Comparison of ENCODE assay signal across 8 cellular contexts in the genomic region with DNA sequence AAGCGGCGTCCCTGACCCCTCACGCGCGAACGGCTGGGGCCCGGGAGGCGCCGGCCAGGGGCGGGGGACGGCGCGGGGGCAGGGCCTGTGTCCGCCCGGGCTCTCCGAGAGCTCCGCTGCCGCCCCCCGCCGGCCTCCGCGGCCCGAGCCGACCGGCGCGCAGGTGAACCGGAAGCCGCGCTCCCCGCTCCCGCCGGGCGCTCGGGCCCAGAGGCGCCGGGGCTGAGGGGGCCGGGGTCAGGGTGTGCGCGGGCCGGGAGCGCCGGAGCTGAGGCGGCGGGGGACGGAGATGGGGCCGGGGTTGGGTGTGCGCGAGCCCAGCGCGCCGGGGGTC. TPM values are rescaled to one million over a fixed set of nuclear protein-coding genes. Genes with fewer than 3 reads are reported as not detected.
DNase-seq lines count a peak whose midpoint lies in the region; ATAC-seq, FAIRE-seq and TF ChIP-seq lines count a peak whose summit lies in the region.

No MANE protein-coding gene starts in this region.

- TF ChIP-seq POLR2A in esophagus squamous epithelium (IDR thresholded peaks at IDR 0.05) (no peak), H54 (IDR thresholded peaks at IDR 0.05; ENCODE audit: low read depth, low read length) (no peak)

- H3K27ac Mint-ChIP-seq in T-helper 17 cell (peak overlapping the region; percentile 94), nephron progenitor cell (no peak overlapping the region), HFFc6 (no peak overlapping the region)

- H3K9me3 ChIP-seq in T-helper 17 cell (ENCODE audit: control insufficient read depth, low read length, poor library complexity, severe bottlenecking) (no peaks in the 10 kb centered on the region), esophagus squamous epithelium (no peaks in the 10 kb centered on the region)

- H3K27me3 ChIP-seq in H7 (ENCODE audit: control insufficient read depth, insufficient read depth, low read length) = peaks cover 12% of the 10 kb centered on the region
- H3K27me3 ChIP-seq in esophagus squamous epithelium = no peaks in the 10 kb centered on the region

- H3K4me3 Mint-ChIP-seq in T-helper 17 cell (peak overlapping the region; percentile 96), nephron progenitor cell (peak overlapping the region; percentile 89), HFFc6 (no peak overlapping the region; the same call in 1 of the 2 replicates)

- H3K4me1 ChIP-seq in esophagus squamous epithelium = peaks cover 9 to 60% (median 24%) of the 10 kb centered on the region in 3 donors

- no peak for TF ChIP-seq CTCF in esophagus squamous epithelium (IDR thresholded peaks at IDR 0.05)
- no peak for TF ChIP-seq CTCF in nephron progenitor cell (IDR thresholded peaks at IDR 0.05)
- TF ChIP-seq CTCF in HFFc6 (IDR thresholded peaks at IDR 0.05) = no peak

- peak overlapping the region; percentile 82 to 91 (median 86) for H3K27ac ChIP-seq in esophagus squamous epithelium

- WGBS in esophagus squamous epithelium, 2 donors = 0% methylated on average over 1 of the region's 52 CpGs; no CpG with 5 or more reads in 1 of the 2 donors

- H3K36me3 ChIP-seq in H7 (replicated peaks; ENCODE audit: control insufficient read depth, insufficient read depth, low read length) (no peaks in the 10 kb centered on the region), esophagus squamous epithelium (no peaks in the 10 kb centered on the region)

- DNase-seq in COLO668 (lab: John Stamatoyannopoulos, UW; ENCODE audit: unreplicated experiment) (peak; percentile 80), H7 (peak; percentile 92), T-helper 17 cell (no peak), esophagus squamous epithelium (lab: John Stamatoyannopoulos, UW) (no peak), nephron progenitor cell (peak; percentile 68), H54 (ENCODE audit: insufficient read length, low spot score) (no peak), HFFc6 (no peak)

- no peaks in the 10 kb centered on the region for H3K27me3 Mint-ChIP-seq in T-helper 17 cell
- H3K27me3 Mint-ChIP-seq in nephron progenitor cell (ENCODE audit: low read depth, poor library complexity) = peaks cover 54% of the 10 kb centered on the region
- H3K27me3 Mint-ChIP-seq in HFFc6 (ENCODE audit: insufficient read depth) = peaks cover 1% of the 10 kb centered on the region; the same call in 1 of the 2 replicates

- peaks cover 39% of the 10 kb centered on the region for H3K4me1 Mint-ChIP-seq in T-helper 17 cell
- peaks cover 53% of the 10 kb centered on the region for H3K4me1 Mint-ChIP-seq in nephron progenitor cell
- H3K4me1 Mint-ChIP-seq in HFFc6 (ENCODE audit: low read depth) = peaks cover 41% of the 10 kb centered on the region

- FAIRE-seq in H54 (lab: Jason Lieb, UNC) = no peak

- intact Hi-C loops in esophagus squamous epithelium (cut with DNase I) = no loop called here

- H3K9me3 Mint-ChIP-seq in nephron progenitor cell = no peaks in the 10 kb centered on the region
- no peaks in the 10 kb centered on the region for H3K9me3 Mint-ChIP-seq in HFFc6

- ATAC-seq in T-helper 17 cell = peak; percentile 36
- ATAC-seq in GM19397 (IDR thresholded peaks at IDR 0.05; ENCODE audit: unreplicated experiment) = no peak

- H3K4me3 ChIP-seq in H7 (ENCODE audit: insufficient read depth, low read depth, low read length) (peak overlapping the region; percentile 49), esophagus squamous epithelium (peak overlapping the region; percentile 62 to 93 (median 85))

- H3K36me3 Mint-ChIP-seq in T-helper 17 cell (ENCODE audit: low read depth) (no peaks in the 10 kb centered on the region), nephron progenitor cell (ENCODE audit: low read depth) (peaks cover 23% of the 10 kb centered on the region), HFFc6 (ENCODE audit: low read depth) (no peaks in the 10 kb centered on the region)

RNA-seq across cellular contexts. Expression of a gene that starts 0.4 kb away (rescaled TPM):
- total RNA-seq in H7 (2014; rRNA removed; shearing (Covaris generic)) = 33.6 and 35.6 TPM in 2 replicates
- total RNA-seq in T-helper 17 cell = 10 to 100 TPM; 61.5 to 67.4 TPM
- 10 to 100 TPM; 27.3 to 46.3 (median 44.8) TPM for total RNA-seq in esophagus squamous epithelium
- total RNA-seq in HFFc6 (2021; fragmentation: NEBNext Ultra II Directional; extraction: Animal tissue kit (Norgen Biotek cat#: 25700)) = 1 to 10 TPM; 6.7 to 9.8 (median 8.4) TPM

Comparison
In these comparisons a context has a peak if more than half of its experiments do, and no peak if none do; other contexts are left out.
1. DNase-seq: peak in COLO668 (single experiment), H7 (single experiment) and nephron progenitor cell (single experiment); none in T-helper 17 cell (0 of 3), esophagus squamous epithelium (single experiment), H54 (single experiment) and HFFc6 (single experiment).